17 cellular contexts compared by ENCODE assay signal in genomic region chr12:107955966-107956643, GRCh38.
DNase-seq lines count a peak whose midpoint lies in the region; ATAC-seq and TF ChIP-seq lines count a peak whose summit lies in the region.
"Had no signal": no experiment of that assay in that cellular context is flagged by ENCODE, and none has a peak within 500 bp of the region (broad histone marks: within the 10 kb centered on the region; RNA-seq: fewer than 3 reads in every experiment).

No MANE protein-coding gene starts in this region.

- no peak overlapping the region for H2BK12ac ChIP-seq in trophoblast cell (ENCODE audit: low read length)

- H3K27ac Mint-ChIP-seq in progenitor cell of endocrine pancreas (no peak overlapping the region), HFFc6 (no peak overlapping the region)
- H3K27ac Mint-ChIP-seq: T-helper 17 cell had no signal

- no peak for TF ChIP-seq POLR2A in HCT116 (IDR thresholded peaks at IDR 0.05; ENCODE audit: borderline replicate concordance, extremely low read depth, insufficient read depth, insufficient read length)

- no peak overlapping the region for H3K23ac ChIP-seq in trophoblast cell (ENCODE audit: low read length)

- H2AFZ ChIP-seq in HCT116 (ENCODE audit: low read depth, low read length, poor library complexity, severe bottlenecking): no peak overlapping the region
- no peak overlapping the region for H2AFZ ChIP-seq in hepatocyte
- no peak overlapping the region for H2AFZ ChIP-seq in trophoblast cell (ENCODE audit: insufficient read depth, low read length, poor library complexity)

- TF ChIP-seq CTCF in HCT116 (IDR thresholded peaks at IDR 0.05 in 2 of 3, conservative IDR thresholded peaks at IDR 0.05 in 1 of 3; ENCODE audit: borderline replicate concordance in 1 of 3, insufficient read depth in 1 of 3, low read depth in 2 of 3, low read length in 2 of 3) (no peak), hepatocyte (IDR thresholded peaks at IDR 0.05; ENCODE audit: poor library complexity) (no peak), progenitor cell of endocrine pancreas (IDR thresholded peaks at IDR 0.05; ENCODE audit: unreplicated experiment) (no peak), HFFc6 (IDR thresholded peaks at IDR 0.05) (no peak)

- no peak for TF ChIP-seq RAD21 in HCT116 (IDR thresholded peaks at IDR 0.05; ENCODE audit: low read depth)

- intact Hi-C loops in HCT116 (cut with micrococcal nuclease): no loop called here

- no peak overlapping the region for H2AK5ac ChIP-seq in trophoblast cell (ENCODE audit: low read length)

- H3K9me3 ChIP-seq in HCT116 (ENCODE audit: control insufficient read depth in 1 of 2, insufficient read depth in 1 of 2, low read depth in 1 of 2, low read length in 2 of 2) (no peaks in the 10 kb centered on the region), hepatocyte (ENCODE audit: low read depth) (no peaks in the 10 kb centered on the region), trophoblast cell (ENCODE audit: insufficient read depth, low read depth, low read length) (peaks cover 2% of the 10 kb centered on the region)

- BruUV-seq in HCT116 (replicated peaks; lab: Mats Ljungman, UMichigan): no TSS peak

- DNase-seq in HCT116 (ENCODE audit: low read depth, low spot score) (no peak), SW480 (ENCODE audit: low spot score) (peak; percentile 3), hepatocyte (ENCODE audit: low spot score) (peak; percentile 8), progenitor cell of endocrine pancreas (ENCODE audit: low spot score, unreplicated experiment) (peak; percentile 39), trophoblast cell (no peak), HFFc6 (no peak)
- DNase-seq: AML-193, Karpas-422, NCI-H1048, NCI-H1436, NCI-H2029, NCI-H2171, NCI-H446 treated with DMSO at 0.1 percent for 48 hours, T-helper 17 cell had no signal

- H2BK5ac ChIP-seq in trophoblast cell (ENCODE audit: low read depth, low read length, poor library complexity): no peak overlapping the region

- H3K79me2 ChIP-seq in HCT116 (ENCODE audit: insufficient read depth, low read length) (no peaks in the 10 kb centered on the region), hepatocyte (no peaks in the 10 kb centered on the region), trophoblast cell (ENCODE audit: control insufficient read depth, insufficient read depth, low read length, poor library complexity) (no peaks in the 10 kb centered on the region)

- CTCF ChIA-PET in HCT116 (lab: Charles Lee): no interaction called here

- no peak overlapping the region for H3K4me2 ChIP-seq in HCT116 (ENCODE audit: low read length)
- H3K4me2 ChIP-seq in hepatocyte: no peak overlapping the region
- no peak overlapping the region for H3K4me2 ChIP-seq in trophoblast cell (ENCODE audit: low read length)

- POLR2A ChIA-PET in HCT116 (lab: Charles Lee): no interaction called here

- RAD21 ChIA-PET in HCT116 (lab: Charles Lee; ENCODE audit: low non-redundant PET in 1 of 2, low total read pairs in 2 of 2, uncharacterized antibody in 2 of 2, unreplicated experiment in 2 of 2): no interaction called here

- no peak overlapping the region for H3K4ac ChIP-seq in trophoblast cell (ENCODE audit: low read depth, low read length)

- H3K4me1 ChIP-seq in HCT116 (ENCODE audit: control insufficient read depth in 1 of 2, insufficient read depth in 2 of 2, low read length in 2 of 2) (no peaks in the 10 kb centered on the region), hepatocyte (ENCODE audit: insufficient read depth) (no peaks in the 10 kb centered on the region), trophoblast cell (ENCODE audit: control insufficient read depth in 1 of 2, insufficient read depth in 2 of 2, low read length in 2 of 2) (no peaks in the 10 kb centered on the region)

- H3K14ac ChIP-seq in trophoblast cell (ENCODE audit: low read length): no peak overlapping the region

- H3K27ac ChIP-seq in HCT116 (ENCODE audit: low read depth, low read length) (no peak overlapping the region), hepatocyte (no peak overlapping the region), trophoblast cell (ENCODE audit: low read depth, low read length) (no peak overlapping the region)
- H3K27ac ChIP-seq: C4-2B had no signal

- H3K9me3 Mint-ChIP-seq in progenitor cell of endocrine pancreas (ENCODE audit: low read depth) (no peaks in the 10 kb centered on the region), HFFc6 (peaks cover 60% of the 10 kb centered on the region)

- H4K8ac ChIP-seq in trophoblast cell (ENCODE audit: low read depth, low read length): no peak overlapping the region

- H3K4me3 ChIP-seq in HCT116 (replicated peaks in 1 of 2; ENCODE audit: low read depth in 1 of 2, low read length in 2 of 2) (no peak overlapping the region), hepatocyte (no peak overlapping the region), trophoblast cell (ENCODE audit: low read depth, low read length) (no peak overlapping the region)

- H3K9me2 ChIP-seq in HCT116 (ENCODE audit: insufficient read depth): no peaks in the 10 kb centered on the region
- H3K9me2 ChIP-seq in hepatocyte (replicated peaks; ENCODE audit: insufficient read depth): no peaks in the 10 kb centered on the region

- H3K4me1 Mint-ChIP-seq in progenitor cell of endocrine pancreas (ENCODE audit: low read depth): no peaks in the 10 kb centered on the region
- no peaks in the 10 kb centered on the region for H3K4me1 Mint-ChIP-seq in HFFc6 (ENCODE audit: low read depth)
- H3K4me1 Mint-ChIP-seq: T-helper 17 cell had no signal

- H3K27me3 ChIP-seq in HCT116 (ENCODE audit: insufficient read depth, low read length) (peaks cover 50% of the 10 kb centered on the region), hepatocyte (peaks cover 5% of the 10 kb centered on the region), trophoblast cell (ENCODE audit: insufficient read depth, low read length) (no peaks in the 10 kb centered on the region)

- WGBS in hepatocyte (ENCODE audit: low lambda C conversion rate, missing lambda C conversion rate): 41% methylated on average over 6 of the region's 6 CpGs
- WGBS in trophoblast cell (ENCODE audit: extremely low coverage, insufficient coverage, insufficient read length): no CpG with 5 or more reads among the region's 6 CpGs

- no peaks in the 10 kb centered on the region for H3K36me3 ChIP-seq in HCT116 (ENCODE audit: control insufficient read depth in 1 of 2, insufficient read depth in 2 of 2, low read length in 2 of 2)
- H3K36me3 ChIP-seq in hepatocyte (replicated peaks; ENCODE audit: insufficient read depth, low read depth): no peaks in the 10 kb centered on the region
- no peaks in the 10 kb centered on the region for H3K36me3 ChIP-seq in trophoblast cell (ENCODE audit: control insufficient read depth in 1 of 2, insufficient read depth in 2 of 2, low read length in 2 of 2)

- no peaks in the 10 kb centered on the region for H3K79me1 ChIP-seq in trophoblast cell (ENCODE audit: low read length)

- peaks cover 52% of the 10 kb centered on the region for H3K27me3 Mint-ChIP-seq in progenitor cell of endocrine pancreas
- H3K27me3 Mint-ChIP-seq in HFFc6 (ENCODE audit: insufficient read depth): no peaks in the 10 kb centered on the region; the same call in 1 of the 2 replicates

- H4K91ac ChIP-seq in trophoblast cell (ENCODE audit: low read depth, low read length): no peak overlapping the region

- H3K36me3 Mint-ChIP-seq in progenitor cell of endocrine pancreas (ENCODE audit: insufficient read depth) (no peaks in the 10 kb centered on the region), HFFc6 (ENCODE audit: low read depth) (peaks cover 12% of the 10 kb centered on the region; the same call in 1 of the 2 replicates)

- no peaks in the 10 kb centered on the region for H4K20me1 ChIP-seq in HCT116 (ENCODE audit: insufficient read depth)
- no peaks in the 10 kb centered on the region for H4K20me1 ChIP-seq in hepatocyte (ENCODE audit: insufficient read depth, poor library complexity, severe bottlenecking)

- ATAC-seq in HCT116 (no peak), HG03025 (IDR thresholded peaks at IDR 0.05; ENCODE audit: low FRiP score, unreplicated experiment) (no peak), GM21360 (IDR thresholded peaks at IDR 0.05; ENCODE audit: unreplicated experiment) (no peak)
- ATAC-seq: T-helper 17 cell had no signal

- H2BK120ac ChIP-seq in trophoblast cell (ENCODE audit: insufficient read depth, low read length, poor library complexity): no peak overlapping the region

- no peak overlapping the region for H3K18ac ChIP-seq in trophoblast cell (ENCODE audit: low read length)

- H3K4me3 Mint-ChIP-seq in progenitor cell of endocrine pancreas (ENCODE audit: low read depth) (no peak overlapping the region), HFFc6 (no peak overlapping the region)
- H3K4me3 Mint-ChIP-seq: T-helper 17 cell had no signal

- H4K12ac ChIP-seq in trophoblast cell (ENCODE audit: low read depth, low read length): no peak overlapping the region

- H3K9ac ChIP-seq in HCT116 (ENCODE audit: low read length): no peak overlapping the region
- no peak overlapping the region for H3K9ac ChIP-seq in trophoblast cell (ENCODE audit: low read length)

TF ChIP-seq in HCT116, 20 proteins besides CTCF, POLR2A, EP300 and RAD21:
- TF ChIP-seq REST (IDR thresholded peaks at IDR 0.05; ENCODE audit: low read depth) (peak; percentile 46), ATF3 (IDR thresholded peaks at IDR 0.05) (no peak)

Comparison
In these comparisons a context has a peak if more than half of its experiments do, and no peak if none do; other contexts are left out.
1. DNase-seq: peak in SW480 (single experiment), hepatocyte (single experiment) and progenitor cell of endocrine pancreas (single experiment); none in HCT116 (single experiment), trophoblast cell (0 of 2) and HFFc6 (single experiment).